ENCODE assay signal across 6 cellular contexts in genomic region chr11:47233989-47234668, GRCh38. TPM values are rescaled to one million over a fixed set of nuclear protein-coding genes. Genes with fewer than 3 reads are reported as not detected.
DNase-seq lines count a peak whose midpoint lies in the region; ATAC-seq and TF ChIP-seq lines count a peak whose summit lies in the region.

No MANE protein-coding gene starts in this region.

- H3K4me1 Mint-ChIP-seq in CD14-positive monocyte (no peaks in the 10 kb centered on the region), endothelial cell (ENCODE audit: unreplicated experiment) (peaks cover 13% of the 10 kb centered on the region)

- peaks cover 25 to 44% of the 10 kb centered on the region in 2 donors for H3K36me3 Mint-ChIP-seq in CD14-positive monocyte
- H3K36me3 Mint-ChIP-seq in endothelial cell (ENCODE audit: low read depth, unreplicated experiment): peaks cover 15% of the 10 kb centered on the region

- TF ChIP-seq CTCF in CD14-positive monocyte (IDR thresholded peaks at IDR 0.05) (no peak), endothelial cell (IDR thresholded peaks at IDR 0.05; ENCODE audit: unreplicated experiment) (no peak)

- H3K9me3 Mint-ChIP-seq in CD14-positive monocyte (no peaks in the 10 kb centered on the region), endothelial cell (ENCODE audit: unreplicated experiment) (no peaks in the 10 kb centered on the region)

- intact Hi-C loops in CD14-positive monocyte (cut with micrococcal nuclease): no loop called here

- H3K4me3 Mint-ChIP-seq in CD14-positive monocyte (no peak overlapping the region), endothelial cell (ENCODE audit: unreplicated experiment) (no peak overlapping the region)

- DNase-seq in CD14-positive monocyte (ENCODE audit: low spot score) (no peak), NCI-H2029 treated with DMSO at 0.1 percent for 48 hours (lab: John Stamatoyannopoulos, UW) (peak; percentile 14), endothelial cell (ENCODE audit: low spot score) (peak; percentile 27), stromal cell of bone marrow (ENCODE audit: low read depth) (peak; percentile 39), NCI-H524 (lab: John Stamatoyannopoulos, UW) (no peak)

- H3K27ac Mint-ChIP-seq in CD14-positive monocyte (peak overlapping the region in 4 of 7 donors; percentile 20 to 34 (median 24)), endothelial cell (ENCODE audit: unreplicated experiment) (no peak overlapping the region)

- ATAC-seq in HG02840 (IDR thresholded peaks at IDR 0.05; ENCODE audit: low FRiP score, unreplicated experiment): no peak

- H3K27me3 Mint-ChIP-seq in CD14-positive monocyte (ENCODE audit: low read depth in 3 of 3) (no peaks in the 10 kb centered on the region), endothelial cell (ENCODE audit: unreplicated experiment) (peaks cover 6% of the 10 kb centered on the region)

RNA-seq across cellular contexts. Expression of gene ACP2, which starts 14.5 kb away (rescaled TPM):
- 10 to 100 TPM; 13.1 to 20.5 TPM for polyA plus RNA-seq in CD14-positive monocyte
- 52.3 TPM for total RNA-seq in endothelial cell (ENCODE audit: unreplicated experiment)

RNA-seq across cellular contexts. Expression of gene DDB2, which starts 19.4 kb away (rescaled TPM):
- 1 to 10 TPM; 5.9 to 9.0 TPM for polyA plus RNA-seq in CD14-positive monocyte
- 64.4 TPM for total RNA-seq in endothelial cell (ENCODE audit: unreplicated experiment)

RNA-seq across cellular contexts. Expression of gene NR1H3, which starts 23.7 kb away (rescaled TPM):
- 1 to 10 TPM; 4.4 to 9.3 TPM for polyA plus RNA-seq in CD14-positive monocyte
- 61.2 TPM for total RNA-seq in endothelial cell (ENCODE audit: unreplicated experiment)

RNA-seq across cellular contexts. Expression of gene MADD, which starts 35.8 kb away (rescaled TPM):
- polyA plus RNA-seq in CD14-positive monocyte: 10 to 100 TPM in 1 of 2 donors, 1 to 10 TPM in 1; 6.4 to 12.2 TPM
- total RNA-seq in endothelial cell (ENCODE audit: unreplicated experiment): 61.2 TPM

RNA-seq across cellular contexts. Expression of gene PACSIN3, which starts 47.9 kb away (rescaled TPM):
- polyA plus RNA-seq in CD14-positive monocyte: not detected
- 10.7 TPM for total RNA-seq in endothelial cell (ENCODE audit: unreplicated experiment)

Comparison
In these comparisons a context has a peak if more than half of its experiments do, and no peak if none do; other contexts are left out.
1. DNase-seq: peak in NCI-H2029 treated with DMSO at 0.1 percent for 48 hours (single experiment), endothelial cell (single experiment) and stromal cell of bone marrow (single experiment); none in CD14-positive monocyte (single experiment) and NCI-H524 (0 of 2).